ENCODE assay signal across 8 cellular contexts in the genomic region with DNA sequence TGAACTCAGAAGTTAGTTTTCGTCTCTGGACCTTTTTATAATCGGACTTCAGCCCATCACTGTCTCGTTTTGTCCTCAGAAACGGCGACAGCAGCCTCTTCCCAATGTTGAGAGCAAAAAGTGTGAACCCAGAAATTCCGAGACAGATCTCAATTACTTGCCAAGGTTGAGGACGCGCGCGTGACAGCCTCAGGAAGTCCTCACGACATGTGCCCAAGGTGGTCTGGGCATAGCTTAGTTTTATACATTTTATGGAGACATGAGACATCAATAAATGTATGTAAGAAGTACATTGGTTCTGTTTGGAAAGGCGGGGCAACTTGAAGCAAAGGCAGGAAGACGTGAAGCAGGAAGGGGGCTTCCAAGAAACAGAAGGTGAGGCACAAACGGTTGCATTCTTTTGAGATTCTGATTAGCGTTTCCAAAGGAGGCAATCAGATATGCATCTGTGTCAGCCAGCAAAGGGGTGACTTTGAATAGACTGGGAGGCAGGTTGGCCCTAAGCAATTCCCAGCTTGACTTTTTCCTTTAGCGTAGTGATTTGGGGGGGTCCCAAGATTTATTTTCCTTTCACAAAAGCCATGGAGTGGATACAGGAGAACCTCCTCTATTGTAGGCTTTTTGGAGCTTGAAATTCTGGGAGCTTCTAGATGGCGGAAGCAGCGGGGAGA. TPM values are rescaled to one million over a fixed set of nuclear protein-coding genes. Genes with fewer than 3 reads are reported as not detected.
DNase-seq lines count a peak whose midpoint lies in the region; ATAC-seq and TF ChIP-seq lines count a peak whose summit lies in the region.

No MANE protein-coding gene starts in this region.

- intact Hi-C loops in CD14-positive monocyte (cut with micrococcal nuclease): loop anchor here (1.0 to 5.0 kb wide), 4 partner anchors 8 to 37 kb away; partner anchors contain the start of genes ZNF688 (in 1 of the 2) and ZNF764 (in 1 of the 2)
- intact Hi-C loops in Panc1 (cut with micrococcal nuclease; ENCODE audit: unreplicated experiment): no loop called here

- CTCF ChIA-PET in Panc1 (lab: Charles Lee): interaction anchor here (0.6 to 1.6 kb wide), 4 partner anchors 26 to 200 kb away, joined by 3 to 5 read pairs (median 3); partner anchors contain the start of gene DCTPP1

- no peak for TF ChIP-seq CTCF in CD14-positive monocyte (IDR thresholded peaks at IDR 0.05)
- TF ChIP-seq CTCF in Panc1 (IDR thresholded peaks at IDR 0.05): no peak
- TF ChIP-seq CTCF in neural progenitor cell (IDR thresholded peaks at IDR 0.05): no peak

- peaks cover 0 to 6% (median 2%) of the 10 kb centered on the region in 3 donors for H3K27me3 Mint-ChIP-seq in CD14-positive monocyte (ENCODE audit: low read depth in 3 of 3)
- peaks cover 4% of the 10 kb centered on the region for H3K27me3 Mint-ChIP-seq in neural progenitor cell (ENCODE audit: insufficient read depth, low read depth)

- peak; percentile 7 for ATAC-seq in GM21576 (IDR thresholded peaks at IDR 0.05; ENCODE audit: unreplicated experiment)
- peak; percentile 14 for ATAC-seq in Panc1
- no peak for ATAC-seq in GM18861 (IDR thresholded peaks at IDR 0.05; ENCODE audit: unreplicated experiment)

- in situ Hi-C loops in Panc1 (cut with HindIII; ENCODE audit: low pct_unique_long_range_greater_than_20kb, low sequenced_read_pairs): no loop called here

- no peaks in the 10 kb centered on the region for H3K36me3 ChIP-seq in Panc1 (ENCODE audit: control insufficient read depth, insufficient read depth, low read length)
- H3K36me3 ChIP-seq in neural progenitor cell: no peaks in the 10 kb centered on the region

- H3K4me1 ChIP-seq in Panc1 (ENCODE audit: control insufficient read depth, insufficient read depth, low read length): peaks cover 15% of the 10 kb centered on the region
- peaks cover 8% of the 10 kb centered on the region for H3K4me1 ChIP-seq in neural progenitor cell

- POLR2A ChIA-PET in Panc1 (lab: Charles Lee): interaction anchor here (0.5 to 0.6 kb wide), 3 partner anchors 10 to 105 kb away, joined by 3 to 5 read pairs (median 4); partner anchors contain the start of gene DCTPP1

- peak overlapping the region; percentile 80 for H2AFZ ChIP-seq in neural progenitor cell (replicated peaks)

- peak overlapping the region; percentile 90 to 97 for H3K4me3 Mint-ChIP-seq in CD14-positive monocyte
- peak overlapping the region; percentile 88 for H3K4me3 Mint-ChIP-seq in neural progenitor cell

- H3K27me3 ChIP-seq in Panc1 (ENCODE audit: control insufficient read depth, insufficient read depth, low read length): no peaks in the 10 kb centered on the region
- no peaks in the 10 kb centered on the region for H3K27me3 ChIP-seq in neural progenitor cell

- H3K9me3 Mint-ChIP-seq in CD14-positive monocyte (no peaks in the 10 kb centered on the region), neural progenitor cell (no peaks in the 10 kb centered on the region)

- peak overlapping the region; percentile 27 for H3K9ac ChIP-seq in neural progenitor cell

- H3K36me3 Mint-ChIP-seq in CD14-positive monocyte (peaks cover 20 to 30% of the 10 kb centered on the region in 2 donors), neural progenitor cell (peaks cover 9% of the 10 kb centered on the region)

- H3K4me2 ChIP-seq in neural progenitor cell: peak overlapping the region; percentile 82

- TF ChIP-seq POLR2A in erythroblast (IDR thresholded peaks at IDR 0.05; ENCODE audit: low read length): peak; percentile 73

- H3K9me3 ChIP-seq in Panc1 (ENCODE audit: control insufficient read depth, insufficient read depth, low read depth, low read length) (no peaks in the 10 kb centered on the region), neural progenitor cell (ENCODE audit: low read depth) (no peaks in the 10 kb centered on the region)

- H4K20me1 ChIP-seq in neural progenitor cell (ENCODE audit: low read depth): no peaks in the 10 kb centered on the region

- DNase-seq in CD14-positive monocyte (ENCODE audit: low spot score) (no peak), Panc1 (ENCODE audit: low read depth, low spot score) (peak; percentile 47), erythroblast (lab: John Stamatoyannopoulos, UW) (no peak), neural progenitor cell (ENCODE audit: low spot score) (peak; percentile 41), NCI-H446 treated with DMSO at 0.1 percent for 48 hours (lab: John Stamatoyannopoulos, UW) (no peak)
- no peak for DNase-seq in activated CD4-positive, alpha-beta T cell treated with anti-CD3 and anti-CD28 coated beads, Interleukin-2, amount 50 U/mL, for 1 hour

- H3K4me1 Mint-ChIP-seq in CD14-positive monocyte (peaks cover 34% of the 10 kb centered on the region), neural progenitor cell (peaks cover 24% of the 10 kb centered on the region)

- H3K27ac Mint-ChIP-seq in CD14-positive monocyte: peak overlapping the region; percentile 87 to 94 (median 91)
- peak overlapping the region; percentile 91 for H3K27ac Mint-ChIP-seq in neural progenitor cell

- TSS peak; percentile 98 for BruUV-seq in Panc1 (replicated peaks; lab: Mats Ljungman, UMichigan)

- H3K79me2 ChIP-seq in neural progenitor cell (ENCODE audit: low read depth): peaks cover 36% of the 10 kb centered on the region

- H3K27ac ChIP-seq in Panc1 (ENCODE audit: low read length) (peak overlapping the region; percentile 99), neural progenitor cell (no peak overlapping the region)

- H3K4me3 ChIP-seq in Panc1 (ENCODE audit: low read depth in 2 of 2, low read length in 2 of 2) (peak overlapping the region; percentile 58 to 67), neural progenitor cell (peak overlapping the region; percentile 71)

- peaks cover 7% of the 10 kb centered on the region for H3F3A ChIP-seq in neural progenitor cell (ENCODE audit: low read depth)

RNA-seq across cellular contexts. Expression of gene ZNF747, which starts 0.6 kb away (rescaled TPM):
- 1 to 10 TPM; 4.1 to 6.6 TPM for polyA plus RNA-seq in CD14-positive monocyte
- 10.9 TPM for total RNA-seq in Panc1 (2021; ENCODE audit: unreplicated experiment)
- polyA plus RNA-seq in Panc1 (2012; ENCODE audit: insufficient read length): 7.3 TPM
- total RNA-seq in neural progenitor cell (ENCODE audit: low replicate concordance): 7.0 and 14.5 TPM in 2 replicates

RNA-seq across cellular contexts. Expression of gene ZNF768, which starts 8.9 kb away (rescaled TPM):
- 1 to 10 TPM; 2.8 to 3.0 TPM for polyA plus RNA-seq in CD14-positive monocyte
- 68.3 TPM for total RNA-seq in Panc1 (2021; ENCODE audit: unreplicated experiment)
- polyA plus RNA-seq in Panc1 (2012; ENCODE audit: insufficient read length): 81.2 TPM
- total RNA-seq in neural progenitor cell (ENCODE audit: low replicate concordance): 15.5 and 49.9 TPM in 2 replicates

RNA-seq across cellular contexts. Expression of gene ZNF764, which starts 22.9 kb away (rescaled TPM):
- polyA plus RNA-seq in CD14-positive monocyte: 1 to 10 TPM in 1 of 2 donors, under 1 TPM in 1; 0.94 to 1.0 TPM
- total RNA-seq in Panc1 (2021; ENCODE audit: unreplicated experiment) (16.7 TPM), neural progenitor cell (ENCODE audit: low replicate concordance) (3.6 and 12.6 TPM in 2 replicates)
- 12.4 TPM for polyA plus RNA-seq in Panc1 (2012; ENCODE audit: insufficient read length)

RNA-seq across cellular contexts. Expression of gene ZNF688, which starts 36.3 kb away (rescaled TPM):
- 10 to 100 TPM; 18.9 to 24.1 TPM for polyA plus RNA-seq in CD14-positive monocyte
- total RNA-seq in Panc1 (2021; ENCODE audit: unreplicated experiment): 7.7 TPM
- 9.9 TPM for polyA plus RNA-seq in Panc1 (2012; ENCODE audit: insufficient read length)
- total RNA-seq in neural progenitor cell (ENCODE audit: low replicate concordance): 3.6 and 6.2 TPM in 2 replicates

RNA-seq across cellular contexts. Expression of gene ZNF785, which starts 50.3 kb away (rescaled TPM):
- 1 to 10 TPM in 1 of 2 donors, under 1 TPM in 1; 0.67 to 1.1 TPM for polyA plus RNA-seq in CD14-positive monocyte
- total RNA-seq in Panc1 (2021; ENCODE audit: unreplicated experiment) (6.2 TPM), neural progenitor cell (ENCODE audit: low replicate concordance) (17.8 and 19.5 TPM in 2 replicates)
- 5.0 TPM for polyA plus RNA-seq in Panc1 (2012; ENCODE audit: insufficient read length)

Comparison
In these comparisons a context has a peak if more than half of its experiments do, and no peak if none do; other contexts are left out.
1. DNase-seq: peak in Panc1 (single experiment) and neural progenitor cell (single experiment); none in CD14-positive monocyte (single experiment), erythroblast (0 of 2), NCI-H446 treated with DMSO at 0.1 percent for 48 hours (single experiment) and activated CD4-positive, alpha-beta T cell treated with anti-CD3 and anti-CD28 coated beads, Interleukin-2, amount 50 U/mL, for 1 hour (single experiment).